In genomic region chr6:33000053-33000452, GRCh38 we compare ENCODE assay signal across 9 cellular contexts. TPM values are rescaled to one million over a fixed set of nuclear protein-coding genes. Genes with fewer than 3 reads are reported as not detected.
DNase-seq lines count a peak whose midpoint lies in the region; ATAC-seq and TF ChIP-seq lines count a peak whose summit lies in the region.
"Had no signal": no experiment of that assay in that cellular context is flagged by ENCODE, and none has a peak within 500 bp of the region (broad histone marks: within the 10 kb centered on the region; RNA-seq: fewer than 3 reads in every experiment).

No MANE protein-coding gene starts in this region.

- no peak overlapping the region for H3K9ac ChIP-seq in endodermal cell (ENCODE audit: extremely low read depth, low read length, poor library complexity, severe bottlenecking)
- no peak overlapping the region for H3K9ac ChIP-seq in colonic mucosa (ENCODE audit: low read depth in 2 of 2, low read length in 2 of 2)

- intact Hi-C loops in upper lobe of right lung (cut with DNase I) (no loop called here), colonic mucosa (cut with DNase I) (no loop called here)

- H3K4me3 ChIP-seq in endodermal cell (ENCODE audit: low read length) (no peak overlapping the region), upper lobe of right lung (no peak overlapping the region), colonic mucosa (no peak overlapping the region)

- ATAC-seq in upper lobe of right lung (peak; percentile 74), HG03280 (IDR thresholded peaks at IDR 0.05; ENCODE audit: unreplicated experiment) (no peak), HG03135 (IDR thresholded peaks at IDR 0.05; ENCODE audit: unreplicated experiment) (no peak)

- H3K4me1 ChIP-seq in endodermal cell (ENCODE audit: control insufficient read depth, insufficient read depth, low read length) (no peaks in the 10 kb centered on the region), upper lobe of right lung (no peaks in the 10 kb centered on the region), colonic mucosa (no peaks in the 10 kb centered on the region)

- H3K27me3 ChIP-seq in endodermal cell (ENCODE audit: control insufficient read depth, insufficient read depth, low read length, poor library complexity, severe bottlenecking) (peaks cover 31% of the 10 kb centered on the region), upper lobe of right lung (no peaks in the 10 kb centered on the region), colonic mucosa (no peaks in the 10 kb centered on the region)

- H3K27ac Mint-ChIP-seq in endodermal cell = no peak overlapping the region

- H3K36me3 Mint-ChIP-seq in endodermal cell (ENCODE audit: low read depth) = no peaks in the 10 kb centered on the region

- no peaks in the 10 kb centered on the region for H3K9me3 Mint-ChIP-seq in endodermal cell

- no peak overlapping the region for H3K4me3 Mint-ChIP-seq in endodermal cell

- WGBS in endodermal cell (ENCODE audit: insufficient coverage in 1 of 2, insufficient read length in 1 of 2), 2 experiments = 32 to 35% methylated on average over 5 to 8 of the region's 8 CpGs

- peak; percentile 21 for DNase-seq in stimulated activated CD4-positive, alpha-beta T cell treated with anti-CD3 and anti-CD28 coated beads, Interleukin-1b, Interleukin-23, amount 100 ng/mL, for 48 hours
- no peak for DNase-seq in stimulated activated CD4-positive, alpha-beta T cell treated with anti-CD3 and anti-CD28 coated beads, Interleukin-12 subunit alpha, Interleukin-12 subunit beta, amount 100 ng/mL, for 4 hours
- DNase-seq in NCI-H526 treated with DMSO at 0.1 percent for 48 hours (lab: John Stamatoyannopoulos, UW) = peak; percentile 25
- DNase-seq in endodermal cell = peak; percentile 88
- no peak for DNase-seq in upper lobe of right lung
- DNase-seq in colonic mucosa = no peak
- DNase-seq: effector memory CD4-positive, alpha-beta T cell had no signal

- no peaks in the 10 kb centered on the region for H3K9me3 ChIP-seq in endodermal cell (ENCODE audit: control insufficient read depth, low read length)
- no peaks in the 10 kb centered on the region for H3K9me3 ChIP-seq in upper lobe of right lung
- no peaks in the 10 kb centered on the region for H3K9me3 ChIP-seq in colonic mucosa

- H3K27ac ChIP-seq in endodermal cell (ENCODE audit: low read depth, low read length) (no peak overlapping the region), upper lobe of right lung (no peak overlapping the region), colonic mucosa (no peak overlapping the region)

- H3K4me1 Mint-ChIP-seq in endodermal cell = peaks cover 1% of the 10 kb centered on the region

- H3K36me3 ChIP-seq in endodermal cell (ENCODE audit: control insufficient read depth, insufficient read depth, low read length) (no peaks in the 10 kb centered on the region), upper lobe of right lung (no peaks in the 10 kb centered on the region), colonic mucosa (no peaks in the 10 kb centered on the region)

- H3K27me3 Mint-ChIP-seq in endodermal cell (ENCODE audit: insufficient read depth) = peaks cover 34% of the 10 kb centered on the region

- TF ChIP-seq CTCF in endodermal cell (conservative IDR thresholded peaks at IDR 0.05) (peak; percentile 89), upper lobe of right lung (IDR thresholded peaks at IDR 0.05) (no peak), colonic mucosa (IDR thresholded peaks at IDR 0.05) (no peak)

RNA-seq across cellular contexts. Expression of gene HLA-DOA, which starts 9.3 kb away (rescaled TPM):
- total RNA-seq in endodermal cell = 10 to 100 TPM; 10.6 to 11.1 TPM
- polyA plus RNA-seq in endodermal cell (2013, experiment 1 of 2) = 2.3 TPM
- 1.8 TPM for polyA plus RNA-seq in endodermal cell (2013, experiment 2 of 2)
- total RNA-seq in upper lobe of right lung = 25.2 TPM
- total RNA-seq in colonic mucosa = 1 to 10 TPM; 1.6 to 4.3 TPM

RNA-seq across cellular contexts. Expression of gene BRD2, which starts 31.7 kb away (rescaled TPM):
- total RNA-seq in endodermal cell (100 to 1,000 TPM; 209 to 233 TPM), upper lobe of right lung (155 TPM), colonic mucosa (100 to 1,000 TPM; 149 to 167 TPM)
- 186 TPM for polyA plus RNA-seq in endodermal cell (2013, experiment 1 of 2)
- polyA plus RNA-seq in endodermal cell (2013, experiment 2 of 2) = 176 TPM

RNA-seq across cellular contexts. Expression of gene HLA-DMA, which starts 47.2 kb away (rescaled TPM):
- 10 to 100 TPM in 1 of 2 donors, 1 to 10 TPM in 1; 4.9 to 19.0 TPM for total RNA-seq in endodermal cell
- polyA plus RNA-seq in endodermal cell (2013, experiment 1 of 2) = 2.2 TPM
- 2.6 TPM for polyA plus RNA-seq in endodermal cell (2013, experiment 2 of 2)
- total RNA-seq in upper lobe of right lung = 197 TPM
- total RNA-seq in colonic mucosa = 10 to 100 TPM; 14.5 to 26.1 TPM

RNA-seq across cellular contexts. Expression of gene HLA-DMB, which starts 59.2 kb away (rescaled TPM):
- 1 to 10 TPM in 1 of 2 donors, under 1 TPM in 1; 0.24 to 1.8 TPM for total RNA-seq in endodermal cell
- polyA plus RNA-seq in endodermal cell (2013, experiment 1 of 2) = 0.25 TPM
- polyA plus RNA-seq in endodermal cell (2013, experiment 2 of 2) = 0.25 TPM
- 140 TPM for total RNA-seq in upper lobe of right lung
- total RNA-seq in colonic mucosa = 10 to 100 TPM in 1 of 2 donors, 1 to 10 TPM in 1; 6.7 to 28.8 TPM

Comparison
In these comparisons a context has a peak if more than half of its experiments do, and no peak if none do; other contexts are left out.
1. DNase-seq: peak in stimulated activated CD4-positive, alpha-beta T cell treated with anti-CD3 and anti-CD28 coated beads, Interleukin-1b, Interleukin-23, amount 100 ng/mL, for 48 hours (single experiment), NCI-H526 treated with DMSO at 0.1 percent for 48 hours (single experiment) and endodermal cell (single experiment); none in stimulated activated CD4-positive, alpha-beta T cell treated with anti-CD3 and anti-CD28 coated beads, Interleukin-12 subunit alpha, Interleukin-12 subunit beta, amount 100 ng/mL, for 4 hours (single experiment), upper lobe of right lung (single experiment) and colonic mucosa (single experiment).